Comparison of ENCODE assay signal across 13 cellular contexts in the genomic region with DNA sequence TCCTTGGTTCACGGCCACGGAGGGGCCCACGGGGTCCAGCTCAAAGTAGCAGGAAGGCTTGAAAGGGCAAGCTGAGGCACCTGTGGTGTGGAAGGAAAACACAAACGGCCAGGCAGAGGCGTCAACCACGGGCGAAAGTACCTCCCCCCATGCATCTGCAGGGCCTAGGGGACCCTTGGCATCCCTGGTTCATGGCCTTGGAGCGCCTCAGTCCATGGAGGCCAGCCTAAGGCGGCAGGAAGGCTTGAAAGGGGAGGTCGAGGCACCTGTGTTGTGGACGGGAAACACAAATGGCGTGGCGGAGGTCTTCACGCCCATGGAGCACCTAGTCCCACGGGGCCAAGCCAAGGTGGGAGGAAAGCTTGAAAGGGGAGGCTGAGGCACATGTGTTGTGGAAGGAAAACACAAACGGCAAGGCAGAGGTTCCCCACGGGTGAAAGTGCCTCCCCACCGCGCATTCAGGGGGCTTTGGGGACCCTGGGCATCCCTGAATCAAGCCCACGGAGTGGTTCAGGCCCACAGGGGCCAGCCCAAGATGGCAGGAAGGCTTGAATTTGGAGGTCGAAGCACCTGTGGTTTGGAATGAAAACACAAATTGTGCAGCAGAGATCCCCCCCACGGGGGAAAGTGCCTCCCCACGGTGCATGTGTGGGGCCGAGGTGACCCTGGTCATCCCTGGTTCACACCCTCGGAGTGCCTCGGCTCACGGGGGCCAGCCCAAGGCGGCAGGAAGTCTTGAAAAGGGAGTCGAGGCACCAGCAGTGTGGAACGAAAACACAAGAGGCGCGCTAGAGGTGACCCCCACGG.
DNase-seq lines count a peak whose midpoint lies in the region; ATAC-seq and TF ChIP-seq lines count a peak whose summit lies in the region.
"Had no signal": no experiment of that assay in that cellular context is flagged by ENCODE, and none has a peak within 500 bp of the region (broad histone marks: within the 10 kb centered on the region; RNA-seq: fewer than 3 reads in every experiment).

No MANE protein-coding gene starts in this region.

- TF ChIP-seq CTCF in stomach (IDR thresholded peaks at IDR 0.05) = no peak

- DNase-seq in activated CD4-positive, alpha-beta T cell treated with anti-CD3 and anti-CD28 coated beads, Interleukin-2, amount 10 ng/mL, durations not matched to agents 24 days and 14 days = peak; percentile 34
- DNase-seq in activated CD4-positive, alpha-beta T cell treated with anti-CD3 and anti-CD28 coated beads, Interleukin-2, amount 50 U/mL, for 1 hour = no peak
- DNase-seq in activated T-helper 2 cell treated with anti-CD3 and anti-CD28 coated beads, Interferon-gamma antibody, Interleukin-2, Interleukin-4, amounts not matched to agents 10 μg/mL and 5 μg/mL and 100 μg/mL, durations not matched to agents 14 hours and 24 hours and 36 hours (ENCODE audit: low spot score) = peak; percentile 0
- DNase-seq in iPS-NIHi7 (ENCODE audit: extremely low spot score) = peak; percentile 1
- peak; percentile 16 for DNase-seq in stomach
- no peak for DNase-seq in 8988T
- DNase-seq in NCI-H1105 (lab: John Stamatoyannopoulos, UW) = no peak
- DNase-seq: anterior cingulate cortex; DMS153; stimulated activated naive CD4-positive, alpha-beta T cell treated with Interleukin-2 at 50 U/mL for 16 hours had no signal

- no peaks in the 10 kb centered on the region for H3K36me3 Mint-ChIP-seq in activated CD4-positive, alpha-beta T cell treated with anti-CD3 and anti-CD28 coated beads, Interleukin-2, amount 10 ng/mL, durations not matched to agents 24 days and 14 days (ENCODE audit: low read depth)
- H3K36me3 Mint-ChIP-seq in activated T-helper 2 cell treated with anti-CD3 and anti-CD28 coated beads, Interferon-gamma antibody, Interleukin-2, Interleukin-4, amounts not matched to agents 10 μg/mL and 5 μg/mL and 100 μg/mL, durations not matched to agents 14 hours and 24 hours and 36 hours (ENCODE audit: low read depth) = no peaks in the 10 kb centered on the region

- intact Hi-C loops in activated CD4-positive, alpha-beta T cell treated with anti-CD3 and anti-CD28 coated beads, Interleukin-2, amount 10 ng/mL, durations not matched to agents 24 days and 14 days (cut with micrococcal nuclease) = no loop called here
- intact Hi-C loops in activated T-helper 2 cell treated with anti-CD3 and anti-CD28 coated beads, Interferon-gamma antibody, Interleukin-2, Interleukin-4, amounts not matched to agents 10 μg/mL and 5 μg/mL and 100 μg/mL, durations not matched to agents 14 hours and 24 hours and 36 hours (cut with micrococcal nuclease) = no loop called here
- intact Hi-C loops in stomach (cut with DNase I; ENCODE audit: low total_unique reads) = no loop called here

- H3K27ac Mint-ChIP-seq in activated CD4-positive, alpha-beta T cell treated with anti-CD3 and anti-CD28 coated beads, Interleukin-2, amount 10 ng/mL, durations not matched to agents 24 days and 14 days = no peak overlapping the region
- no peak overlapping the region for H3K27ac Mint-ChIP-seq in activated T-helper 2 cell treated with anti-CD3 and anti-CD28 coated beads, Interferon-gamma antibody, Interleukin-2, Interleukin-4, amounts not matched to agents 10 μg/mL and 5 μg/mL and 100 μg/mL, durations not matched to agents 14 hours and 24 hours and 36 hours
- H3K27ac Mint-ChIP-seq: activated CD4-positive, alpha-beta T cell treated with anti-CD3 and anti-CD28 coated beads for 36 hours; naive thymus-derived CD4-positive, alpha-beta T cell had no signal

- peaks cover 31 to 100% (median 98%) of the 10 kb centered on the region in 4 donors for H3K9me3 ChIP-seq in stomach

- H3K27me3 Mint-ChIP-seq in activated CD4-positive, alpha-beta T cell treated with anti-CD3 and anti-CD28 coated beads, Interleukin-2, amount 10 ng/mL, durations not matched to agents 24 days and 14 days = no peaks in the 10 kb centered on the region
- no peaks in the 10 kb centered on the region for H3K27me3 Mint-ChIP-seq in activated T-helper 2 cell treated with anti-CD3 and anti-CD28 coated beads, Interferon-gamma antibody, Interleukin-2, Interleukin-4, amounts not matched to agents 10 μg/mL and 5 μg/mL and 100 μg/mL, durations not matched to agents 14 hours and 24 hours and 36 hours (ENCODE audit: low read depth)
- H3K27me3 Mint-ChIP-seq: activated CD4-positive, alpha-beta T cell treated with anti-CD3 and anti-CD28 coated beads for 36 hours; naive thymus-derived CD4-positive, alpha-beta T cell had no signal

- H3K4me3 Mint-ChIP-seq in activated CD4-positive, alpha-beta T cell treated with anti-CD3 and anti-CD28 coated beads, Interleukin-2, amount 10 ng/mL, durations not matched to agents 24 days and 14 days = no peak overlapping the region
- H3K4me3 Mint-ChIP-seq in activated T-helper 2 cell treated with anti-CD3 and anti-CD28 coated beads, Interferon-gamma antibody, Interleukin-2, Interleukin-4, amounts not matched to agents 10 μg/mL and 5 μg/mL and 100 μg/mL, durations not matched to agents 14 hours and 24 hours and 36 hours (ENCODE audit: low read depth) = no peak overlapping the region
- H3K4me3 Mint-ChIP-seq: activated CD4-positive, alpha-beta T cell treated with anti-CD3 and anti-CD28 coated beads for 36 hours; naive thymus-derived CD4-positive, alpha-beta T cell had no signal

- WGBS in stomach, 5 donors = 75 to 79% (median 76%) methylated on average over 29 to 33 of the region's 33 CpGs

- H3K36me3 ChIP-seq in stomach = no peaks in the 10 kb centered on the region

- no peak for TF ChIP-seq POLR2A in stomach (IDR thresholded peaks at IDR 0.05)

- no peaks in the 10 kb centered on the region for H3K4me1 ChIP-seq in stomach

- H3K27ac ChIP-seq in stomach = no peak overlapping the region

- H3K4me1 Mint-ChIP-seq in activated CD4-positive, alpha-beta T cell treated with anti-CD3 and anti-CD28 coated beads, Interleukin-2, amount 10 ng/mL, durations not matched to agents 24 days and 14 days = no peaks in the 10 kb centered on the region
- no peaks in the 10 kb centered on the region for H3K4me1 Mint-ChIP-seq in activated T-helper 2 cell treated with anti-CD3 and anti-CD28 coated beads, Interferon-gamma antibody, Interleukin-2, Interleukin-4, amounts not matched to agents 10 μg/mL and 5 μg/mL and 100 μg/mL, durations not matched to agents 14 hours and 24 hours and 36 hours (ENCODE audit: low read depth)
- H3K4me1 Mint-ChIP-seq: activated CD4-positive, alpha-beta T cell treated with anti-CD3 and anti-CD28 coated beads for 36 hours had no signal

- no peak for ATAC-seq in GM19452 (IDR thresholded peaks at IDR 0.05; ENCODE audit: unreplicated experiment)
- ATAC-seq: activated CD4-positive, alpha-beta T cell treated with anti-CD3 and anti-CD28 coated beads for 36 hours; naive thymus-derived CD4-positive, alpha-beta T cell had no signal

- TF ChIP-seq EP300 in stomach (IDR thresholded peaks at IDR 0.05) = no peak

- no peaks in the 10 kb centered on the region for H3K27me3 ChIP-seq in stomach

- peaks cover 6% of the 10 kb centered on the region for H3K9me3 Mint-ChIP-seq in activated CD4-positive, alpha-beta T cell treated with anti-CD3 and anti-CD28 coated beads, Interleukin-2, amount 10 ng/mL, durations not matched to agents 24 days and 14 days
- peaks cover 56% of the 10 kb centered on the region for H3K9me3 Mint-ChIP-seq in activated T-helper 2 cell treated with anti-CD3 and anti-CD28 coated beads, Interferon-gamma antibody, Interleukin-2, Interleukin-4, amounts not matched to agents 10 μg/mL and 5 μg/mL and 100 μg/mL, durations not matched to agents 14 hours and 24 hours and 36 hours

- H3K4me3 ChIP-seq in stomach = no peak overlapping the region

Comparison
In these comparisons a context has a peak if more than half of its experiments do, and no peak if none do; other contexts are left out.
1. DNase-seq: peak in activated CD4-positive, alpha-beta T cell treated with anti-CD3 and anti-CD28 coated beads, Interleukin-2, amount 10 ng/mL, durations not matched to agents 24 days and 14 days (single experiment), activated T-helper 2 cell treated with anti-CD3 and anti-CD28 coated beads, Interferon-gamma antibody, Interleukin-2, Interleukin-4, amounts not matched to agents 10 μg/mL and 5 μg/mL and 100 μg/mL, durations not matched to agents 14 hours and 24 hours and 36 hours (single experiment), iPS-NIHi7 (single experiment) and stomach (single experiment); none in activated CD4-positive, alpha-beta T cell treated with anti-CD3 and anti-CD28 coated beads, Interleukin-2, amount 50 U/mL, for 1 hour (single experiment), 8988T (single experiment) and NCI-H1105 (single experiment).